10 cellular contexts compared by ENCODE assay signal in the genomic region with DNA sequence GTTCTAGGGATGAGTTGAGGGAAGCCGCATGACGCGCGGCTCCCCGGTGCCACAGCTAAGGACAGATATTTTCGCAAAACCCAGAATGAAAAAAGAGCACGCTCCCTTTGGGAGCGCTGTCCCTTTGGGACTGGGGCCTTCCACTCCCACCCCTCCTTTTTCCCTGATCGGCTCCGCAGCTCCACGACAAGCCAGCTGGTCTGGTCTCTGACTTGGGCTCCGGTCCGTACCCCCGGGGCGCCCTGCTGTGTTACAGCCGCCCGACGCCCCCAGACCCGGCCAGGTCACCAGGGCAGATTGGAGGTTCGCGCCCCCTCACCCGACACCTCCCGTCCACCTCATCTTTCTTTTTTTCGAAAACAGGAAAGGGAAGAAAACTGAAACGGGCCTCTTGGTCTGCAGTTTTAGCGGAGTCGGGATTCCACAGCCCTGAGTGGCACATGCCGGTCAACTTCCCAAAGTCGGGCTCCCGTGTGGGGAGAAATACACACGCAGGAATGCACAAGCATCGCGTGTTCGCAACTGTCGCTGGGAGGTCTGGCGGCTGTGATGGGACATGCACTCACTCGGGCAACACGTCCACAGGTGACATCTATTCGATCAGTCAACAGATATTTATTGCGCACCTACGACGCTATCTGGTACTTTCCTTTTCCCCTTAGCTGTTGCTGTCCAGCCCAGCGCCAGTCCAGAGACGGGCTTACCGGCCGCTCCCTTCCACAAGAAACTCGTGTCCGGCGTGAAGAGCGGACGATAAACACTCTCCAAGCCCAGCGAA. TPM values are rescaled to one million over a fixed set of nuclear protein-coding genes. Genes with fewer than 3 reads are reported as not detected.
DNase-seq lines count a peak whose midpoint lies in the region; ATAC-seq and TF ChIP-seq lines count a peak whose summit lies in the region.
"Had no signal": no experiment of that assay in that cellular context is flagged by ENCODE, and none has a peak within 500 bp of the region (broad histone marks: within the 10 kb centered on the region; RNA-seq: fewer than 3 reads in every experiment).

No MANE protein-coding gene starts in this region.

- no peak for TF ChIP-seq CTCF in endodermal cell (conservative IDR thresholded peaks at IDR 0.05)
- TF ChIP-seq CTCF in mucosa of descending colon (IDR thresholded peaks at IDR 0.05) = no peak
- no peak for TF ChIP-seq CTCF in tibial artery (IDR thresholded peaks at IDR 0.05)

- H3K9me3 ChIP-seq in endodermal cell (ENCODE audit: control insufficient read depth, low read length) (no peaks in the 10 kb centered on the region), mucosa of descending colon (no peaks in the 10 kb centered on the region), tibial artery (no peaks in the 10 kb centered on the region)

- H3K27me3 Mint-ChIP-seq in activated T-cell treated with anti-CD3 and anti-CD28 coated beads, Interleukin-2, amount 50 U/mL, for 72 hours (ENCODE audit: low read depth) = peaks cover 76% of the 10 kb centered on the region
- peaks cover 95% of the 10 kb centered on the region for H3K27me3 Mint-ChIP-seq in endodermal cell (ENCODE audit: insufficient read depth)

- no peaks in the 10 kb centered on the region for H3K9me3 Mint-ChIP-seq in activated T-cell treated with anti-CD3 and anti-CD28 coated beads, Interleukin-2, amount 50 U/mL, for 72 hours
- H3K9me3 Mint-ChIP-seq in endodermal cell = no peaks in the 10 kb centered on the region
- H3K9me3 Mint-ChIP-seq: T-helper 1 cell treated with Interleukin-12 subunit alpha and Interleukin-12 subunit beta and Interleukin-4 antibody, amounts not matched to agents 30 μg/mL and 1 μg/mL, for 36 hours had no signal

- 2% methylated on average over 33 to 52 of the region's 52 CpGs for WGBS in endodermal cell (ENCODE audit: insufficient coverage in 1 of 2, insufficient read length in 1 of 2), 2 experiments

- intact Hi-C loops in mucosa of descending colon (cut with DNase I, micrococcal nuclease) = loop anchor here in 1 of 2 donors (10.0 kb wide), 1 partner anchor 642 kb away; no protein-coding TSS in a partner anchor
- intact Hi-C loops in tibial artery (cut with DNase I; ENCODE audit: low total_unique reads) = loop anchor here (10.0 kb wide), 1 partner anchor 152 kb away; no protein-coding TSS in a partner anchor

- H3K4me1 ChIP-seq in endodermal cell (ENCODE audit: control insufficient read depth, insufficient read depth, low read length) (peaks cover 9% of the 10 kb centered on the region), mucosa of descending colon (ENCODE audit: low read depth) (peaks cover 5% of the 10 kb centered on the region), tibial artery (peaks cover 0 to 43% (median 30%) of the 10 kb centered on the region in 4 donors)

- no peak for ATAC-seq in activated T-cell treated with anti-CD3 and anti-CD28 coated beads, Interleukin-2, amount 50 U/mL, for 72 hours (replicated peaks in 1 of 2)
- no peak for ATAC-seq in mucosa of descending colon

- H3K27me3 ChIP-seq in endodermal cell (ENCODE audit: control insufficient read depth, insufficient read depth, low read length, poor library complexity, severe bottlenecking) (peaks cover 93% of the 10 kb centered on the region), tibial artery (peaks cover 0 to 33% of the 10 kb centered on the region in 2 donors)

- peak overlapping the region; percentile 59 for H3K4me3 ChIP-seq in endodermal cell (ENCODE audit: low read length)
- H3K4me3 ChIP-seq in mucosa of descending colon = no peak overlapping the region
- H3K4me3 ChIP-seq in tibial artery = peak overlapping the region; percentile 33 to 48

- peaks cover under 1 to 1% of the 10 kb centered on the region in 2 donors for H3K36me3 Mint-ChIP-seq in activated T-cell treated with anti-CD3 and anti-CD28 coated beads, Interleukin-2, amount 50 U/mL, for 72 hours (ENCODE audit: insufficient read depth in 2 of 2)
- H3K36me3 Mint-ChIP-seq in endodermal cell (ENCODE audit: low read depth) = no peaks in the 10 kb centered on the region

- H3K9ac ChIP-seq in endodermal cell (ENCODE audit: extremely low read depth, low read length, poor library complexity, severe bottlenecking) = no peak overlapping the region

- no peak overlapping the region for H3K27ac Mint-ChIP-seq in activated T-cell treated with anti-CD3 and anti-CD28 coated beads, Interleukin-2, amount 50 U/mL, for 72 hours
- H3K27ac Mint-ChIP-seq in endodermal cell = no peak overlapping the region
- H3K27ac Mint-ChIP-seq: T-helper 1 cell treated with Interleukin-12 subunit alpha and Interleukin-12 subunit beta and Interleukin-4 antibody, amounts not matched to agents 30 μg/mL and 1 μg/mL, for 36 hours had no signal

- peaks cover 10% of the 10 kb centered on the region for H3K4me1 Mint-ChIP-seq in activated T-cell treated with anti-CD3 and anti-CD28 coated beads, Interleukin-2, amount 50 U/mL, for 72 hours (ENCODE audit: low read depth)
- H3K4me1 Mint-ChIP-seq in endodermal cell = peaks cover 24% of the 10 kb centered on the region

- no peaks in the 10 kb centered on the region for H3K36me3 ChIP-seq in endodermal cell (ENCODE audit: control insufficient read depth, insufficient read depth, low read length)
- H3K36me3 ChIP-seq in mucosa of descending colon (ENCODE audit: low read depth) = no peaks in the 10 kb centered on the region
- H3K36me3 ChIP-seq in tibial artery = no peaks in the 10 kb centered on the region

- H3K27ac ChIP-seq in endodermal cell (ENCODE audit: low read depth, low read length) = no peak overlapping the region
- no peak overlapping the region for H3K27ac ChIP-seq in tibial artery

- DNase-seq in activated T-cell treated with anti-CD3 and anti-CD28 coated beads, Interleukin-2, amount 50 U/mL, for 72 hours = no peak
- DNase-seq in activated T-cell treated with anti-CD3 and anti-CD28 coated beads for 4 hours (no peak), endodermal cell (peak; percentile 70), mucosa of descending colon (peak in 2 of 3 donors; percentile 35 to 44), tibial artery (no peak), cerebellar cortex (ENCODE audit: low spot score) (no peak), epidermal melanocyte (ENCODE audit: insufficient read length, low spot score) (no peak)
- no peak for DNase-seq in stimulated activated CD4-positive, alpha-beta T cell treated with anti-CD3 and anti-CD28 coated beads, Interleukin-15, amount 100 ng/mL, for 24 hours
- DNase-seq: NCI-H510A treated with DMSO at 0.1 percent for 48 hours had no signal

- peak overlapping the region; percentile 40 to 57 for H3K4me3 Mint-ChIP-seq in activated T-cell treated with anti-CD3 and anti-CD28 coated beads, Interleukin-2, amount 50 U/mL, for 72 hours
- H3K4me3 Mint-ChIP-seq in endodermal cell = peak overlapping the region; percentile 42
- H3K4me3 Mint-ChIP-seq: T-helper 1 cell treated with Interleukin-12 subunit alpha and Interleukin-12 subunit beta and Interleukin-4 antibody, amounts not matched to agents 30 μg/mL and 1 μg/mL, for 36 hours had no signal

RNA-seq across cellular contexts. Expression of a gene that starts 3.9 kb away (rescaled TPM):
- not detected for total RNA-seq in activated T-cell treated with anti-CD3 and anti-CD28 coated beads, Interleukin-2, amount 50 U/mL, for 72 hours
- total RNA-seq in endodermal cell (1 to 10 TPM in 1 of 2 donors, under 1 TPM in 1; 0.46 to 1.3 TPM), mucosa of descending colon (10 to 100 TPM; 17.2 to 46.0 (median 39.8) TPM)
- polyA plus RNA-seq in endodermal cell (2013, experiment 1 of 2) = 35.3 TPM
- 32.2 TPM for polyA plus RNA-seq in endodermal cell (2013, experiment 2 of 2)

Comparison
In these comparisons a context has a peak if more than half of its experiments do, and no peak if none do; other contexts are left out.
1. DNase-seq: peak in endodermal cell (single experiment) and mucosa of descending colon (2 of 3); none in activated T-cell treated with anti-CD3 and anti-CD28 coated beads, Interleukin-2, amount 50 U/mL, for 72 hours (0 of 2), activated T-cell treated with anti-CD3 and anti-CD28 coated beads for 4 hours (single experiment), tibial artery (0 of 2), cerebellar cortex (single experiment), epidermal melanocyte (single experiment) and stimulated activated CD4-positive, alpha-beta T cell treated with anti-CD3 and anti-CD28 coated beads, Interleukin-15, amount 100 ng/mL, for 24 hours (single experiment).
2. RNA of a gene that starts 3.9 kb away (total RNA-seq): 17.2 to 46.0 TPM in mucosa of descending colon; 0.46 to 1.3 TPM in endodermal cell and not detected in activated T-cell treated with anti-CD3 and anti-CD28 coated beads, Interleukin-2, amount 50 U/mL, for 72 hours; every median in the first group is over 4 times any median in the second.